ENCODE assay signal across 36 cellular contexts in genomic region chr10:78426181-78426580, GRCh38.
"Had no signal": no experiment of that assay in that cellular context is flagged by ENCODE, and none has a peak within 500 bp of the region (broad histone marks: within the 10 kb centered on the region; RNA-seq: fewer than 3 reads in every experiment).

No MANE protein-coding gene starts in this region.

- DNase-seq: MG63, MM.1S, MV-4-11, NCI-H1048, NCI-H1092, NCI-H1092 treated with DMSO at 0.1 percent for 48 hours, NCI-H1105, NCI-H1105 treated with DMSO at 0.1 percent for 48 hours, NCI-H1417, NCI-H1417 treated with DMSO at 0.1 percent for 48 hours, NCI-H1436, NCI-H1436 treated with DMSO at 0.1 percent for 48 hours, NCI-H146, NCI-H1694, NCI-H1694 treated with DMSO at 0.1 percent for 48 hours, NCI-H187, NCI-H187 treated with DMSO at 0.1 percent for 48 hours, NCI-H1930, NCI-H2029, NCI-H2029 treated with DMSO at 0.1 percent for 48 hours, NCI-H2081, NCI-H2081 treated with DMSO at 0.1 percent for 48 hours, NCI-H2107, NCI-H2171, NCI-H2171 treated with DMSO at 0.1 percent for 48 hours, NCI-H2227 treated with DMSO at 0.1 percent for 48 hours, NCI-H226, NCI-H345, NCI-H446, NCI-H446 treated with DMSO at 0.1 percent for 48 hours, NCI-H510A, NCI-H510A treated with DMSO at 0.1 percent for 48 hours, NCI-H524, NCI-H524 treated with DMSO at 0.1 percent for 48 hours, NCI-H526, NCI-H526 treated with DMSO at 0.1 percent for 48 hours had no signal

- H3K27me3 ChIP-seq: MG63 had no signal

- H3K4me3 ChIP-seq: MG63 had no signal

- H3K36me3 ChIP-seq: MG63 had no signal
